ENCODE assay signal across 9 cellular contexts in the genomic region with DNA sequence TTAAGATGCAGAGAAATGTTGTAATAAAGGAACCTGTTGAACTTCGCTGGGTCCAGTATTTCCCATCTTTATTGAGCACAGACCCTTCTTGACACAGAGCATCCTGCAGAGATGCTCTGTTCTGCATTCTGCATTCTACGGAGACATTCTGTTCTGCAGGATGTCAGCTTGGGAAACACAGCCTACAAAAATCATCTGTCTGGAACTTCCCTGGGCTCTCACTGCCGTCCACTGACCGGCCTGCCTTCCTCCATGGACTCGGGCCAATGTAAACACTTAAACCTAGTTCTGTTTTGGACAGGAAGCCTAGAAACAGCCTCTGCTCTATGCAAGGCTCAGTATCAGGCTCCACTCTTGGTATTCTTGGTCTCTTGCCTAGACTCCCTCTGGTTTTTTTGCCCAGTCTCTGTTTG.
DNase-seq lines count a peak whose midpoint lies in the region; ATAC-seq and TF ChIP-seq lines count a peak whose summit lies in the region.
"Had no signal": no experiment of that assay in that cellular context is flagged by ENCODE, and none has a peak within 500 bp of the region (broad histone marks: within the 10 kb centered on the region; RNA-seq: fewer than 3 reads in every experiment).

No MANE protein-coding gene starts in this region.

- H3K27me3 Mint-ChIP-seq in MCF 10A (ENCODE audit: insufficient read depth, unreplicated experiment) = no peaks in the 10 kb centered on the region

- H3K4me3 ChIP-seq in thoracic aorta = no peak overlapping the region

- no peaks in the 10 kb centered on the region for H3K27me3 ChIP-seq in thoracic aorta (replicated peaks; ENCODE audit: insufficient read depth)

- TF ChIP-seq CTCF in MCF 10A (IDR thresholded peaks at IDR 0.05; ENCODE audit: unreplicated experiment) = no peak
- no peak for TF ChIP-seq CTCF in thoracic aorta (IDR thresholded peaks at IDR 0.05)

- peak overlapping the region; percentile 94 to 96 for H3K27ac ChIP-seq in thoracic aorta

- peak; percentile 50 for ATAC-seq in thoracic aorta (ENCODE audit: insufficient number of reproducible peaks, low FRiP score, low read depth)
- ATAC-seq in HG03442 (IDR thresholded peaks at IDR 0.05; ENCODE audit: unreplicated experiment) = no peak

- peak overlapping the region; percentile 78 for H3K27ac Mint-ChIP-seq in MCF 10A (ENCODE audit: low read depth, unreplicated experiment)
- H3K27ac Mint-ChIP-seq: dendritic cell treated with granulocyte-macrophage colony-stimulating factor and Interleukin-4, amounts not matched to agents 40 ng/mL and 50 ng/mL, for 4 days had no signal

- H3K9me3 ChIP-seq in thoracic aorta = no peaks in the 10 kb centered on the region

- DNase-seq in HT1080 (ENCODE audit: low read depth) (peak; percentile 85), MCF 10A (ENCODE audit: unreplicated experiment) (peak; percentile 88), left kidney (ENCODE audit: low read depth, low spot score) (peak; percentile 84), thoracic aorta (ENCODE audit: low spot score) (no peak), SIG-M5 (lab: John Stamatoyannopoulos, UW) (no peak), HUDEP-2 (lab: John Stamatoyannopoulos, UW; ENCODE audit: unreplicated experiment in 76 of 76) (no peak), NOMO-1 (lab: John Stamatoyannopoulos, UW; ENCODE audit: unreplicated experiment in 2 of 2) (no peak)

- peaks cover 27 to 77% of the 10 kb centered on the region in 2 donors for H3K4me1 ChIP-seq in thoracic aorta (ENCODE audit: control insufficient read depth in 1 of 2, low read depth in 2 of 2)

- CTCF ChIA-PET in MCF 10A (lab: Yijun Ruan, JAX) = interaction anchor here (0.9 kb wide), 1 partner anchor 93 kb away, joined by 4 read pairs; no protein-coding TSS in a partner anchor

- POLR2A ChIA-PET in MCF 10A (lab: Yijun Ruan, JAX) = interaction anchor here (0.6 to 5.6 kb wide), 8 partner anchors 20 to 94 kb away, joined by 3 to 41 read pairs (median 10); a partner anchor contains a TSS

- no peaks in the 10 kb centered on the region for H3K36me3 Mint-ChIP-seq in MCF 10A (ENCODE audit: insufficient read depth, unreplicated experiment)

- peaks cover 44% of the 10 kb centered on the region for H3K4me1 Mint-ChIP-seq in MCF 10A (ENCODE audit: insufficient read depth, unreplicated experiment)

- H3K4me3 Mint-ChIP-seq in MCF 10A (ENCODE audit: unreplicated experiment) = no peak overlapping the region
- H3K4me3 Mint-ChIP-seq: dendritic cell treated with granulocyte-macrophage colony-stimulating factor and Interleukin-4, amounts not matched to agents 40 ng/mL and 50 ng/mL, for 4 days had no signal

- H3K36me3 ChIP-seq in thoracic aorta = no peaks in the 10 kb centered on the region

- BruUV-seq in MCF 10A (replicated peaks; lab: Mats Ljungman, UMichigan) = no TSS peak

- intact Hi-C loops in MCF 10A (cut with micrococcal nuclease) = loop anchor here (2.0 to 5.0 kb wide), 2 partner anchors 91 to 95 kb away; a partner anchor contains a TSS

- peaks cover 8% of the 10 kb centered on the region for H3K9me3 Mint-ChIP-seq in MCF 10A (ENCODE audit: unreplicated experiment)
- H3K9me3 Mint-ChIP-seq: dendritic cell treated with granulocyte-macrophage colony-stimulating factor and Interleukin-4, amounts not matched to agents 40 ng/mL and 50 ng/mL, for 4 days had no signal

Comparison
In these comparisons a context has a peak if more than half of its experiments do, and no peak if none do; other contexts are left out.
1. DNase-seq: peak in HT1080 (single experiment), MCF 10A (single experiment) and left kidney (single experiment); none in thoracic aorta (single experiment), SIG-M5 (single experiment), HUDEP-2 (0 of 76) and NOMO-1 (0 of 2).